24 cellular contexts compared by ENCODE assay signal in the genomic region with DNA sequence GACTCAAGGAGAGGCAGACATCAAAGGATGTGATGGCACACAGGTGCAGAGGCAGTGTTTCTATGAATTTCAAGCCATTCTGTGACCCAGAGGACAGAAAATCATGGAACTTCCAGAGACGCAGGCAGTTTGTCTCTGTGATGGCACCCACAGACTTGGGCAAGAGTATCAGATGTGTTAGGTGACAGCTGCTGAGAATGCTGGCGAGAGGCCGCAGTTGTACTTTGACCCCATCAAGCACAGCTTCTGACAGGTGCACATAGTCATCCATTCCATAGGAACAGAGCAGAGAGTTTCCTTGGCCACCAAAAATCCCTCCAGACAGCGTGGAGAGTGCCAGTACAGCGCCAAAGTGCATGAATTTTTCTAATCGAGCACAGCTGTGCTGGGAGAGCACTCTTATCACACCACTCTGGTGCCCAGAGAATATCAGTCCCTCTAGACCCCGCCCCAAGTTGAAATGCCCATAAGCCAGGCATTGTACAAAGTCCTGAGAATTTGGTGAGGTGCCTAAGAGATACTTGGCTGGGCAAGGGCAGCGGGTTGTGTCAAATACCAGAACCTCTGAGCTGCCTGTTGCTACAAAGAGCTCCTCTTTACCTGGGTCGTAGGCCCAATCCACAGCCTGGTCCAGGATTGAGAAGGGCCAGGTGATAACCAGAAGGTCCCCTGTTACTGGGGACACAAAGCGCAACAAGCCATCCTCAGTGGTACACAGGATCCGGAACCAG. TPM values are rescaled to one million over a fixed set of nuclear protein-coding genes. Genes with fewer than 3 reads are reported as not detected.
DNase-seq lines count a peak whose midpoint lies in the region; ATAC-seq, FAIRE-seq and TF ChIP-seq lines count a peak whose summit lies in the region.
"Had no signal": no experiment of that assay in that cellular context is flagged by ENCODE, and none has a peak within 500 bp of the region (broad histone marks: within the 10 kb centered on the region; RNA-seq: fewer than 3 reads in every experiment).

No MANE protein-coding gene starts in this region.

- POLR2A ChIA-PET in HepG2 (lab: Yijun Ruan, JAX), result interaction anchor here (1.8 kb wide), 1 partner anchor 13 kb away, joined by 4 read pairs; a partner anchor contains a TSS

- TF ChIP-seq POLR2A in HepG2 (IDR thresholded peaks at IDR 0.05; ENCODE audit: insufficient read depth in 1 of 2, low read depth in 2 of 2, low read length in 2 of 2) (no peak), right lobe of liver (IDR thresholded peaks at IDR 0.05) (no peak)

- CTCF ChIA-PET in HepG2 (lab: Yijun Ruan, JAX; ENCODE audit: low intra/inter-chr PET ratio, low total read pairs), result no interaction called here

- no peak overlapping the region for H2BK15ac ChIP-seq in neuronal stem cell (ENCODE audit: low read length)

- DNase-seq in HepG2 (ENCODE audit: low spot score) (peak; percentile 59), right lobe of liver (no peak), hepatocyte (ENCODE audit: low spot score) (peak; percentile 39), neuronal stem cell (ENCODE audit: low spot score) (no peak), DMS114 treated with DMSO at 0.1 percent for 48 hours (lab: John Stamatoyannopoulos, UW; ENCODE audit: unreplicated experiment) (no peak), NCI-H1930 (lab: John Stamatoyannopoulos, UW) (no peak)
- DNase-seq: ACHN, DND-41, H9, KG1, MM.1S, NCI-H2029 treated with DMSO at 0.1 percent for 48 hours, NCI-H2227 treated with DMSO at 0.1 percent for 48 hours, NCI-H526 treated with DMSO at 0.1 percent for 48 hours, Right ventricle myocardium superior, RPMI8226 had no signal

- no peak overlapping the region for H3K14ac ChIP-seq in neuronal stem cell (ENCODE audit: low read length)

- no peak overlapping the region for H2BK5ac ChIP-seq in neuronal stem cell (ENCODE audit: low read length)

- H3K27me3 ChIP-seq in HepG2 (ENCODE audit: control insufficient read depth in 1 of 2, insufficient read depth in 2 of 2, low read length in 2 of 2) (peaks cover 0 to 20% of the 10 kb centered on the region in 2 experiments; a peak in 3 of 5 replicates), right lobe of liver (no peaks in the 10 kb centered on the region), hepatocyte (no peaks in the 10 kb centered on the region), neuronal stem cell (ENCODE audit: control insufficient read depth in 3 of 3, insufficient read depth in 3 of 3, low read depth in 1 of 3, low read length in 3 of 3) (peaks cover 0 to 3% (median 0%) of the 10 kb centered on the region in 3 experiments)
- H3K27me3 ChIP-seq: SJSA1 had no signal

- H3K4me1 ChIP-seq in HepG2 (ENCODE audit: insufficient read depth, low read length) (peaks cover 13% of the 10 kb centered on the region), right lobe of liver (no peaks in the 10 kb centered on the region), hepatocyte (ENCODE audit: insufficient read depth) (no peaks in the 10 kb centered on the region), neuronal stem cell (ENCODE audit: control insufficient read depth in 2 of 2, insufficient read depth in 1 of 2, low read depth in 1 of 2, low read length in 2 of 2) (no peaks in the 10 kb centered on the region)
- H3K4me1 ChIP-seq: SJSA1 had no signal

- ATAC-seq in HepG2 (peak; percentile 84), right lobe of liver (no peak), GM18502 (IDR thresholded peaks at IDR 0.05; ENCODE audit: poor library complexity, unreplicated experiment) (no peak)
- ATAC-seq: GM23338 had no signal

- no peak overlapping the region for H3K4ac ChIP-seq in neuronal stem cell (ENCODE audit: low read length)

- FAIRE-seq in HepG2 (lab: Jason Lieb, UNC), result no peak
- FAIRE-seq: GM12892, HTR-8/SVneo had no signal

- H2BK120ac ChIP-seq in neuronal stem cell (ENCODE audit: low read depth, low read length), result no peak overlapping the region

- H3K79me1 ChIP-seq in neuronal stem cell (ENCODE audit: low read depth, low read length), result no peaks in the 10 kb centered on the region

- H3K4me3 ChIP-seq in HepG2 (replicated peaks in 1 of 3; ENCODE audit: insufficient read depth in 1 of 3, low read depth in 2 of 3, low read length in 3 of 3), result no peak overlapping the region; a peak in 1 of 6 replicates
- H3K4me3 ChIP-seq in right lobe of liver, result no peak overlapping the region
- no peak overlapping the region for H3K4me3 ChIP-seq in hepatocyte
- H3K4me3 ChIP-seq in neuronal stem cell (ENCODE audit: low read length in 2 of 2), result no peak overlapping the region
- H3K4me3 ChIP-seq: GM23338, SJSA1 had no signal

- no peak overlapping the region for H3K18ac ChIP-seq in neuronal stem cell (ENCODE audit: low read length)

- H2AK5ac ChIP-seq in neuronal stem cell (ENCODE audit: low read depth, low read length), result no peak overlapping the region

- 43% methylated on average over 5 of the region's 11 CpGs for WGBS in HepG2 (ENCODE audit: low lambda C conversion rate)
- 88% methylated on average over 3 of the region's 11 CpGs for WGBS in right lobe of liver (ENCODE audit: insufficient coverage, low coverage, low lambda C conversion rate, missing lambda C conversion rate)
- WGBS in hepatocyte (ENCODE audit: low lambda C conversion rate, missing lambda C conversion rate), result 86% methylated on average over 11 of the region's 11 CpGs
- WGBS in neuronal stem cell (ENCODE audit: extremely low coverage in 2 of 2, insufficient read length in 2 of 2, insufficient replicate concordance in 1 of 2), 2 donors, result no CpG with 5 or more reads among the region's 11 CpGs

- H3K9me3 ChIP-seq in HepG2 (ENCODE audit: low read length) (no peaks in the 10 kb centered on the region), right lobe of liver (no peaks in the 10 kb centered on the region), hepatocyte (ENCODE audit: low read depth) (no peaks in the 10 kb centered on the region), neuronal stem cell (replicated peaks in 1 of 2; ENCODE audit: control insufficient read depth in 2 of 2, insufficient read depth in 1 of 2, low read depth in 1 of 2, low read length in 2 of 2) (peaks cover 0 to under 1% of the 10 kb centered on the region in 2 donors)

- H4K20me1 ChIP-seq in HepG2 (ENCODE audit: insufficient read depth, low read length) (no peaks in the 10 kb centered on the region), hepatocyte (ENCODE audit: insufficient read depth, poor library complexity, severe bottlenecking) (no peaks in the 10 kb centered on the region)

- peak overlapping the region; percentile 60 for H4K91ac ChIP-seq in neuronal stem cell (ENCODE audit: low read depth, low read length, poor library complexity)

- in situ Hi-C loops in HepG2 (cut with HindIII; ENCODE audit: extremely low pct_ligation_motif_present, low pct_unique_long_range_greater_than_20kb), result no loop called here

- H3K27ac ChIP-seq in HepG2 (ENCODE audit: extremely low read length, insufficient read depth, low read length) (no peak overlapping the region), right lobe of liver (no peak overlapping the region), hepatocyte (peak overlapping the region; percentile 20), neuronal stem cell (replicated peaks; ENCODE audit: low read length) (no peak overlapping the region)
- H3K27ac ChIP-seq: 22Rv1, SJSA1 had no signal

- no peak overlapping the region for H3K23ac ChIP-seq in neuronal stem cell (ENCODE audit: low read depth, low read length, poor library complexity)

- H2BK12ac ChIP-seq in neuronal stem cell (ENCODE audit: low read length), result no peak overlapping the region

- H3K9me2 ChIP-seq in hepatocyte (replicated peaks; ENCODE audit: insufficient read depth), result no peaks in the 10 kb centered on the region

- H4K8ac ChIP-seq in neuronal stem cell (ENCODE audit: low read depth, low read length), result no peak overlapping the region

- no peaks in the 10 kb centered on the region for H3K36me3 ChIP-seq in HepG2 (replicated peaks in 1 of 2; ENCODE audit: control insufficient read depth in 1 of 2, insufficient read depth in 2 of 2, low read length in 2 of 2)
- H3K36me3 ChIP-seq in right lobe of liver, result no peaks in the 10 kb centered on the region
- no peaks in the 10 kb centered on the region for H3K36me3 ChIP-seq in hepatocyte (replicated peaks; ENCODE audit: insufficient read depth, low read depth)
- H3K36me3 ChIP-seq in neuronal stem cell (replicated peaks in 1 of 2; ENCODE audit: control insufficient read depth in 2 of 2, insufficient read depth in 2 of 2, low read length in 2 of 2), result no peaks in the 10 kb centered on the region
- H3K36me3 ChIP-seq: SJSA1 had no signal

- H2AFZ ChIP-seq in HepG2 (ENCODE audit: low read length) (no peak overlapping the region), hepatocyte (no peak overlapping the region), neuronal stem cell (ENCODE audit: low read length) (no peak overlapping the region)
- H2AFZ ChIP-seq: GM23338 had no signal

- no peaks in the 10 kb centered on the region for H3K79me2 ChIP-seq in HepG2 (ENCODE audit: insufficient read depth, low read length)
- H3K79me2 ChIP-seq in hepatocyte, result no peaks in the 10 kb centered on the region

- H3K4me2 ChIP-seq in HepG2 (ENCODE audit: low read depth, low read length) (0 out of 2 replicates have a peak overlapping the region, but pooled peaks have one; percentile 14), hepatocyte (no peak overlapping the region), neuronal stem cell (ENCODE audit: insufficient read depth, low read length, poor library complexity, severe bottlenecking) (no peak overlapping the region)
- H3K4me2 ChIP-seq: GM23338 had no signal

- TF ChIP-seq CTCF in HepG2 (CRISPR knock-in tag; IDR thresholded peaks at IDR 0.05) (no peak), right lobe of liver (IDR thresholded peaks at IDR 0.05) (no peak), hepatocyte (IDR thresholded peaks at IDR 0.05; ENCODE audit: poor library complexity) (no peak)

- H3K9ac ChIP-seq in HepG2 (ENCODE audit: insufficient read depth, low read depth, low read length) (no peak overlapping the region), neuronal stem cell (ENCODE audit: low read depth, low read length, poor library complexity) (peak overlapping the region; percentile 9)

- intact Hi-C loops in HepG2 (cut with micrococcal nuclease; ENCODE audit: unreplicated experiment), result no loop called here
- intact Hi-C loops in right lobe of liver (cut with DNase I), result loop anchor here (10.0 kb wide), 2 partner anchors 331 to 341 kb away; a partner anchor contains a TSS

- no TSS peak for BruUV-seq in HepG2 (replicated peaks; lab: Mats Ljungman, UMichigan)

- TF ChIP-seq RAD21 in HepG2 (CRISPR knock-in tag; IDR thresholded peaks at IDR 0.05), result no peak

- TF ChIP-seq EP300 in HepG2 (IDR thresholded peaks at IDR 0.05; ENCODE audit: low read depth in 2 of 2, low read length in 2 of 2) (no peak), HepG2 (CRISPR knock-in tag; IDR thresholded peaks at IDR 0.05; ENCODE audit: borderline replicate concordance) (no peak)

RNA-seq across cellular contexts. Expression of a gene that starts 12.4 kb away (rescaled TPM):
- total RNA-seq in HepG2 (2016; rRNA removed; fragmentation: Illumina TruSeq; extraction: Trizol) (not detected in 2 replicates), right lobe of liver (not detected), hepatocyte (not detected in 2 replicates)
- total RNA-seq in HepG2 (2016; cell fraction: cytosol; rRNA removed; fragmentation: Illumina TruSeq; extraction: Trizol; ENCODE audit: low read depth), result not detected in 2 replicates
- not detected in 2 replicates for total RNA-seq in HepG2 (2016; cell fraction: insoluble cytoplasmic fraction; rRNA removed; fragmentation: Illumina TruSeq; extraction: Trizol)
- total RNA-seq in HepG2 (2016; cell fraction: membrane; rRNA removed; fragmentation: Illumina TruSeq; extraction: Trizol), result not detected in 2 replicates
- not detected in 2 replicates for total RNA-seq in HepG2 (2016; cell fraction: nucleus; rRNA removed; fragmentation: Illumina TruSeq; extraction: Trizol)
- polyA plus RNA-seq in HepG2 (2011; rRNA removed) (not detected in 2 replicates), hepatocyte (0.11 TPM in 1 of 2 replicates, not detected in the other)
- not detected in 2 replicates for polyA plus RNA-seq in HepG2 (2011; cell fraction: cytosol; rRNA removed)
- not detected in 2 replicates for polyA plus RNA-seq in HepG2 (2011; cell fraction: nucleus; rRNA removed)
- not detected in 2 replicates for polyA plus RNA-seq in HepG2 (2012)
- polyA plus RNA-seq in HepG2 (2016; cell fraction: cytosol; fragmentation: Illumina TruSeq; extraction: Trizol; ENCODE audit: low read depth), result not detected in 2 replicates
- not detected in 2 replicates for polyA plus RNA-seq in HepG2 (2016; cell fraction: insoluble cytoplasmic fraction; fragmentation: Illumina TruSeq; extraction: Trizol; ENCODE audit: low read depth)
- not detected in 2 replicates for polyA plus RNA-seq in HepG2 (2016; cell fraction: membrane; fragmentation: Illumina TruSeq; extraction: Trizol; ENCODE audit: low read depth)
- polyA plus RNA-seq in HepG2 (2016; cell fraction: nucleus; fragmentation: Illumina TruSeq; extraction: Trizol; ENCODE audit: insufficient read depth, low read depth), result not detected in 2 replicates
- polyA minus RNA-seq in HepG2 (2011; rRNA and poly(A)+ RNA removed; ENCODE audit: low replicate concordance), result not detected in 2 replicates
- polyA minus RNA-seq in HepG2 (2011; cell fraction: cytosol; rRNA and poly(A)+ RNA removed), result not detected in 2 replicates
- polyA minus RNA-seq in HepG2 (2011; cell fraction: nucleus; rRNA and poly(A)+ RNA removed), result not detected in 2 replicates
- not detected for polyA plus RNA-seq in neuronal stem cell (2013, experiment 1 of 2)
- polyA plus RNA-seq in neuronal stem cell (2013, experiment 2 of 2), result not detected
- total RNA-seq: GM23338, H9, NCI-H460, Right ventricle myocardium superior, SJSA1 had no signal
- polyA plus RNA-seq: BJ had no signal

RNA-seq across cellular contexts. Expression of a gene that starts 13.0 kb away (rescaled TPM):
- total RNA-seq in HepG2 (2016; rRNA removed; fragmentation: Illumina TruSeq; extraction: Trizol), result 6.9 and 7.7 TPM in 2 replicates
- 5.7 and 6.6 TPM in 2 replicates for total RNA-seq in HepG2 (2016; cell fraction: cytosol; rRNA removed; fragmentation: Illumina TruSeq; extraction: Trizol; ENCODE audit: low read depth)
- 4.6 and 9.3 TPM in 2 replicates for total RNA-seq in HepG2 (2016; cell fraction: insoluble cytoplasmic fraction; rRNA removed; fragmentation: Illumina TruSeq; extraction: Trizol)
- 4.5 and 5.7 TPM in 2 replicates for total RNA-seq in HepG2 (2016; cell fraction: membrane; rRNA removed; fragmentation: Illumina TruSeq; extraction: Trizol)
- 11.7 and 15.2 TPM in 2 replicates for total RNA-seq in HepG2 (2016; cell fraction: nucleus; rRNA removed; fragmentation: Illumina TruSeq; extraction: Trizol)
- 5.4 and 5.5 TPM in 2 replicates for polyA plus RNA-seq in HepG2 (2011; rRNA removed)
- polyA plus RNA-seq in HepG2 (2011; cell fraction: cytosol; rRNA removed), result 2.6 and 3.7 TPM in 2 replicates
- 8.9 and 10.4 TPM in 2 replicates for polyA plus RNA-seq in HepG2 (2011; cell fraction: nucleus; rRNA removed)
- polyA plus RNA-seq in HepG2 (2012), result 4.6 and 5.3 TPM in 2 replicates
- 0.28 and 0.57 TPM in 2 replicates for polyA plus RNA-seq in HepG2 (2016; cell fraction: cytosol; fragmentation: Illumina TruSeq; extraction: Trizol; ENCODE audit: low read depth)
- 4.9 and 5.2 TPM in 2 replicates for polyA plus RNA-seq in HepG2 (2016; cell fraction: insoluble cytoplasmic fraction; fragmentation: Illumina TruSeq; extraction: Trizol; ENCODE audit: low read depth)
- 1.0 and 1.1 TPM in 2 replicates for polyA plus RNA-seq in HepG2 (2016; cell fraction: membrane; fragmentation: Illumina TruSeq; extraction: Trizol; ENCODE audit: low read depth)
- polyA plus RNA-seq in HepG2 (2016; cell fraction: nucleus; fragmentation: Illumina TruSeq; extraction: Trizol; ENCODE audit: insufficient read depth, low read depth), result 12.2 and 18.9 TPM in 2 replicates
- polyA minus RNA-seq in HepG2 (2011; rRNA and poly(A)+ RNA removed; ENCODE audit: low replicate concordance), result 18.4 and 21.4 TPM in 2 replicates
- polyA minus RNA-seq in HepG2 (2011; cell fraction: cytosol; rRNA and poly(A)+ RNA removed), result 6.9 and 8.8 TPM in 2 replicates
- 18.0 and 22.3 TPM in 2 replicates for polyA minus RNA-seq in HepG2 (2011; cell fraction: nucleus; rRNA and poly(A)+ RNA removed)
- total RNA-seq in right lobe of liver, result 10 to 100 TPM in 5 of 6 experiments, 1 to 10 TPM in 1; 9.1 to 20.4 (median 14.9) TPM
- total RNA-seq in hepatocyte, result 14.2 and 23.3 TPM in 2 replicates
- polyA plus RNA-seq in hepatocyte, result 13.7 and 15.6 TPM in 2 replicates
- polyA plus RNA-seq in neuronal stem cell (2013, experiment 1 of 2), result 11.3 TPM
- 11.5 TPM for polyA plus RNA-seq in neuronal stem cell (2013, experiment 2 of 2)

Comparison
In these comparisons a context has a peak if more than half of its experiments do, and no peak if none do; other contexts are left out.
1. DNase-seq: peak in HepG2 (single experiment) and hepatocyte (single experiment); none in right lobe of liver (0 of 3), neuronal stem cell (single experiment), DMS114 treated with DMSO at 0.1 percent for 48 hours (single experiment) and NCI-H1930 (0 of 2).